In genomic region chr3:138118863-138119766, GRCh38 we compare ENCODE assay signal across 9 cellular contexts. TPM values are rescaled to one million over a fixed set of nuclear protein-coding genes. Genes with fewer than 3 reads are reported as not detected.
DNase-seq lines count a peak whose midpoint lies in the region; ATAC-seq and TF ChIP-seq lines count a peak whose summit lies in the region.
"Had no signal": no experiment of that assay in that cellular context is flagged by ENCODE, and none has a peak within 500 bp of the region (broad histone marks: within the 10 kb centered on the region; RNA-seq: fewer than 3 reads in every experiment).

No MANE protein-coding gene starts in this region.

- H3K4me1 ChIP-seq in SK-N-SH (ENCODE audit: control insufficient read depth in 1 of 2, insufficient read depth in 2 of 2, low read depth in 1 of 2, low read length in 1 of 2) = peaks cover 1 to 10% of the 10 kb centered on the region in 2 experiments; a peak in 3 of 4 replicates
- H3K4me1 ChIP-seq in adrenal gland (replicated peaks in 1 of 2) = peaks cover 6 to 8% of the 10 kb centered on the region in 2 donors
- peaks cover 23% of the 10 kb centered on the region for H3K4me1 ChIP-seq in left ventricle myocardium inferior

- WGBS in SK-N-SH (ENCODE audit: low lambda C conversion rate) = 50% methylated on average over 11 of the region's 11 CpGs
- WGBS in adrenal gland, 4 donors = 27 to 36% (median 32%) methylated on average over 10 to 11 of the region's 11 CpGs

- H3F3A ChIP-seq in SK-N-SH (replicated peaks; ENCODE audit: insufficient read depth) = peaks cover 14% of the 10 kb centered on the region

- peaks cover 8% of the 10 kb centered on the region for H3K79me2 ChIP-seq in SK-N-SH (ENCODE audit: insufficient read depth)

- POLR2A ChIA-PET in SK-N-SH (lab: Yijun Ruan, JAX) = no interaction called here

- H3K27ac ChIP-seq in SK-N-SH (ENCODE audit: low read depth in 2 of 2, low read length in 1 of 2) = no peak overlapping the region
- no peak overlapping the region for H3K27ac ChIP-seq in adrenal gland
- H3K27ac ChIP-seq in left ventricle myocardium inferior (replicated peaks) = no peak overlapping the region

- no peak for TF ChIP-seq POLR2A in adrenal gland (IDR thresholded peaks at IDR 0.05)

- H3K4me3 ChIP-seq in SK-N-SH (ENCODE audit: low read depth in 2 of 2, low read length in 1 of 2) = no peak overlapping the region; a peak in 1 of 4 replicates
- H3K4me3 ChIP-seq in adrenal gland = no peak overlapping the region
- H3K4me3 ChIP-seq in left ventricle myocardium inferior = no peak overlapping the region

- no peaks in the 10 kb centered on the region for H4K20me1 ChIP-seq in SK-N-SH (ENCODE audit: insufficient read depth)

- TF ChIP-seq RAD21 in SK-N-SH (IDR thresholded peaks at IDR 0.05; ENCODE audit: low read length) = peak; percentile 88

- intact Hi-C loops in adrenal gland (cut with DNase I) = loop anchor here (2.0 to 5.0 kb wide), 2 partner anchors 50 to 52 kb away; no protein-coding TSS in a partner anchor
- intact Hi-C loops in left ventricle myocardium inferior (cut with micrococcal nuclease) = loop anchor here (5.0 kb wide), 1 partner anchor 52 kb away; no protein-coding TSS in a partner anchor

- TF ChIP-seq EP300 in SK-N-SH (IDR thresholded peaks at IDR 0.05; ENCODE audit: borderline replicate concordance in 1 of 2, low read depth in 1 of 2, low read length in 1 of 2) = no peak

- H3K9ac ChIP-seq in SK-N-SH = no peak overlapping the region

- no peak overlapping the region for H3K4me2 ChIP-seq in SK-N-SH

- CTCF ChIA-PET in SK-N-SH (lab: Yijun Ruan, JAX) = interaction anchor here (0.6 to 3.4 kb wide), 39 partner anchors 9 to 1009 kb away, joined by 3 to 69 read pairs (median 3); partner anchors contain the start of genes A4GNT and DBR1

- TF ChIP-seq CTCF in GM12801 (IDR thresholded peaks at IDR 0.05; ENCODE audit: extremely low read depth, insufficient read length) = peak; percentile 40
- TF ChIP-seq CTCF in SK-N-SH (IDR thresholded peaks at IDR 0.05) = peak; percentile 84
- TF ChIP-seq CTCF in adrenal gland (IDR thresholded peaks at IDR 0.05) = peak; percentile 50 to 80 (median 78)
- TF ChIP-seq CTCF in left ventricle myocardium inferior (IDR thresholded peaks at IDR 0.05; ENCODE audit: borderline replicate concordance) = peak; percentile 89

- no peaks in the 10 kb centered on the region; the same call in 1 of the 2 replicates for H3K9me2 ChIP-seq in SK-N-SH

- ATAC-seq in HG02610 (IDR thresholded peaks at IDR 0.05; ENCODE audit: unreplicated experiment) (peak; percentile 75), HG03097 (IDR thresholded peaks at IDR 0.05; ENCODE audit: low FRiP score, unreplicated experiment) (no peak)

- no peaks in the 10 kb centered on the region for H3K36me3 ChIP-seq in SK-N-SH (replicated peaks in 1 of 2; ENCODE audit: control insufficient read depth in 1 of 2, insufficient read depth in 2 of 2, low read length in 1 of 2)
- H3K36me3 ChIP-seq in adrenal gland (replicated peaks in 1 of 2) = no peaks in the 10 kb centered on the region
- H3K36me3 ChIP-seq in left ventricle myocardium inferior = no peaks in the 10 kb centered on the region

- DNase-seq in NCI-H1105 (lab: John Stamatoyannopoulos, UW) = peak; percentile 58
- DNase-seq in SK-N-SH = peak; percentile 73
- peak; percentile 67 to 95 (median 76) for DNase-seq in adrenal gland
- DNase-seq in left ventricle myocardium inferior = peak; percentile 66
- peak; percentile 77 for DNase-seq in retina

- H2AFZ ChIP-seq in SK-N-SH (ENCODE audit: low read depth) = peak overlapping the region; percentile 17; the same call in 1 of the 2 replicates

- H3K27me3 ChIP-seq in SK-N-SH (ENCODE audit: insufficient read depth) = no peaks in the 10 kb centered on the region
- H3K27me3 ChIP-seq in adrenal gland = no peaks in the 10 kb centered on the region
- H3K27me3 ChIP-seq in left ventricle myocardium inferior (ENCODE audit: low read depth) = no peaks in the 10 kb centered on the region

- H3K9me3 ChIP-seq in SK-N-SH = no peaks in the 10 kb centered on the region
- H3K9me3 ChIP-seq in adrenal gland (replicated peaks in 1 of 3) = no peaks in the 10 kb centered on the region
- H3K9me3 ChIP-seq in left ventricle myocardium inferior (replicated peaks) = no peaks in the 10 kb centered on the region

TF ChIP-seq in SK-N-SH, 30 proteins besides CTCF, POLR2A, EP300 and RAD21:
- peak; percentile 95 for TF ChIP-seq SMC3 (IDR thresholded peaks at IDR 0.05; ENCODE audit: low read depth, low read length)
- TF ChIP-seq POLR2AphosphoS5 (IDR thresholded peaks at IDR 0.05; ENCODE audit: low read depth, low read length) = no peak

RNA-seq across cellular contexts. Expression of gene DZIP1L, which starts 3.7 kb away (rescaled TPM):
- polyA plus RNA-seq in SK-N-SH (2012; rRNA removed) (6.4 and 8.0 TPM in 2 replicates), adrenal gland (1 to 10 TPM; 1.2 to 7.3 (median 5.5) TPM)
- 2.7 and 3.3 TPM in 2 replicates for polyA plus RNA-seq in SK-N-SH (2012; cell fraction: cytosol; rRNA removed)
- polyA plus RNA-seq in SK-N-SH (2012; cell fraction: nucleus; rRNA removed) = 42.4 and 46.4 TPM in 2 replicates
- total RNA-seq in adrenal gland (10 to 100 TPM in 1 of 8 donors, 1 to 10 TPM in 7; 1.6 to 13.7 (median 4.7) TPM), left ventricle myocardium inferior (4.7 TPM)

RNA-seq across cellular contexts. Expression of gene A4GNT, which starts 13.1 kb away (rescaled TPM):
- polyA plus RNA-seq in SK-N-SH (2012; rRNA removed) (not detected in 2 replicates), adrenal gland (not detected)
- polyA plus RNA-seq in SK-N-SH (2012; cell fraction: cytosol; rRNA removed) = not detected in 2 replicates
- not detected in 2 replicates for polyA plus RNA-seq in SK-N-SH (2012; cell fraction: nucleus; rRNA removed)
- total RNA-seq in adrenal gland (not detected), left ventricle myocardium inferior (not detected)
- polyA plus RNA-seq: esophagus had no signal

RNA-seq across cellular contexts. Expression of gene DBR1, which starts 55.6 kb away (rescaled TPM):
- 9.2 and 10.1 TPM in 2 replicates for polyA plus RNA-seq in SK-N-SH (2012; rRNA removed)
- polyA plus RNA-seq in SK-N-SH (2012; cell fraction: cytosol; rRNA removed) = 12.1 and 12.4 TPM in 2 replicates
- 5.8 and 8.5 TPM in 2 replicates for polyA plus RNA-seq in SK-N-SH (2012; cell fraction: nucleus; rRNA removed)
- 10 to 100 TPM in 6 of 8 donors, 1 to 10 TPM in 2; 9.0 to 18.8 (median 12.0) TPM for total RNA-seq in adrenal gland
- polyA plus RNA-seq in adrenal gland = 10 to 100 TPM in 1 of 3 donors, 1 to 10 TPM in 2; 5.6 to 14.5 (median 5.7) TPM
- 7.9 TPM for total RNA-seq in left ventricle myocardium inferior
